Comparison of ENCODE assay signal across 21 cellular contexts in genomic region chr3:32778389-32778788, GRCh38. TPM values are rescaled to one million over a fixed set of nuclear protein-coding genes. Genes with fewer than 3 reads are reported as not detected.
DNase-seq lines count a peak whose midpoint lies in the region; ATAC-seq, FAIRE-seq and TF ChIP-seq lines count a peak whose summit lies in the region.
"Had no signal": no experiment of that assay in that cellular context is flagged by ENCODE, and none has a peak within 500 bp of the region (broad histone marks: within the 10 kb centered on the region; RNA-seq: fewer than 3 reads in every experiment).

No MANE protein-coding gene starts in this region.

- no peak for FAIRE-seq in pancreas (lab: Jason Lieb, UNC)
- FAIRE-seq: astrocyte, TTC549 had no signal

- no peak overlapping the region for H3K4me3 Mint-ChIP-seq in activated CD4-positive, alpha-beta T cell treated with anti-CD3 and anti-CD28 coated beads, Interleukin-2, amount 10 ng/mL, durations not matched to agents 24 days and 14 days
- no peak overlapping the region for H3K4me3 Mint-ChIP-seq in activated CD4-positive, alpha-beta T cell treated with anti-CD3 and anti-CD28 coated beads, Interleukin-2, amount 10 ng/mL, durations not matched to agents 7 days and 5 days
- H3K4me3 Mint-ChIP-seq: CD4-positive, alpha-beta memory T cell; effector memory CD8-positive, alpha-beta T cell had no signal

- no peaks in the 10 kb centered on the region for H3K27me3 ChIP-seq in iPS-20b (ENCODE audit: insufficient read depth, low read length)
- H3K27me3 ChIP-seq in pancreas: no peaks in the 10 kb centered on the region

- CTCF ChIA-PET in activated CD4-positive, alpha-beta T cell treated with anti-CD3 and anti-CD28 coated beads, Interleukin-2, amount 10 ng/mL, durations not matched to agents 7 days and 5 days (lab: Charles Lee): interaction anchor here (0.7 kb wide), 1 partner anchor 53 kb away, joined by 3 read pairs; no protein-coding TSS in a partner anchor

- no peak overlapping the region for H3K9ac ChIP-seq in iPS-20b (ENCODE audit: low read depth, low read length)
- H3K9ac ChIP-seq: GM23248 had no signal

- POLR2A ChIA-PET in activated CD4-positive, alpha-beta T cell treated with anti-CD3 and anti-CD28 coated beads, Interleukin-2, amount 10 ng/mL, durations not matched to agents 7 days and 5 days (lab: Charles Lee): no interaction called here

- peaks cover 16% of the 10 kb centered on the region for H3K36me3 Mint-ChIP-seq in activated CD4-positive, alpha-beta T cell treated with anti-CD3 and anti-CD28 coated beads, Interleukin-2, amount 10 ng/mL, durations not matched to agents 24 days and 14 days (ENCODE audit: low read depth)
- peaks cover 16% of the 10 kb centered on the region for H3K36me3 Mint-ChIP-seq in activated CD4-positive, alpha-beta T cell treated with anti-CD3 and anti-CD28 coated beads, Interleukin-2, amount 10 ng/mL, durations not matched to agents 7 days and 5 days (ENCODE audit: low read depth)

- ATAC-seq in HG03378 (IDR thresholded peaks at IDR 0.05; ENCODE audit: unreplicated experiment): no peak
- no peak for ATAC-seq in pancreas
- ATAC-seq: effector memory CD8-positive, alpha-beta T cell; left ventricle myocardium superior; mucosa of descending colon had no signal

- H3K9me3 Mint-ChIP-seq in activated CD4-positive, alpha-beta T cell treated with anti-CD3 and anti-CD28 coated beads, Interleukin-2, amount 10 ng/mL, durations not matched to agents 24 days and 14 days: no peaks in the 10 kb centered on the region
- H3K9me3 Mint-ChIP-seq in activated CD4-positive, alpha-beta T cell treated with anti-CD3 and anti-CD28 coated beads, Interleukin-2, amount 10 ng/mL, durations not matched to agents 7 days and 5 days: no peaks in the 10 kb centered on the region
- H3K9me3 Mint-ChIP-seq: CD4-positive, alpha-beta memory T cell; effector memory CD8-positive, alpha-beta T cell had no signal

- H3K4me3 ChIP-seq in iPS-20b (ENCODE audit: low read length) (no peak overlapping the region), pancreas (no peak overlapping the region)
- H3K4me3 ChIP-seq: GM23248, mucosa of descending colon had no signal

- peaks cover 4% of the 10 kb centered on the region for H3K4me1 Mint-ChIP-seq in activated CD4-positive, alpha-beta T cell treated with anti-CD3 and anti-CD28 coated beads, Interleukin-2, amount 10 ng/mL, durations not matched to agents 24 days and 14 days
- H3K4me1 Mint-ChIP-seq in activated CD4-positive, alpha-beta T cell treated with anti-CD3 and anti-CD28 coated beads, Interleukin-2, amount 10 ng/mL, durations not matched to agents 7 days and 5 days: peaks cover 14% of the 10 kb centered on the region

- H3K27me3 Mint-ChIP-seq in activated CD4-positive, alpha-beta T cell treated with anti-CD3 and anti-CD28 coated beads, Interleukin-2, amount 10 ng/mL, durations not matched to agents 24 days and 14 days: peaks cover 11% of the 10 kb centered on the region
- peaks cover 16% of the 10 kb centered on the region for H3K27me3 Mint-ChIP-seq in activated CD4-positive, alpha-beta T cell treated with anti-CD3 and anti-CD28 coated beads, Interleukin-2, amount 10 ng/mL, durations not matched to agents 7 days and 5 days

- intact Hi-C loops in activated CD4-positive, alpha-beta T cell treated with anti-CD3 and anti-CD28 coated beads, Interleukin-2, amount 10 ng/mL, durations not matched to agents 24 days and 14 days (cut with micrococcal nuclease): no loop called here
- intact Hi-C loops in pancreas (cut with DNase I): no loop called here

- H3K36me3 ChIP-seq in iPS-20b (ENCODE audit: insufficient read depth, low read depth, low read length): peaks cover 26% of the 10 kb centered on the region
- peaks cover 0 to 4% (median 0%) of the 10 kb centered on the region in 3 donors for H3K36me3 ChIP-seq in pancreas

- no peaks in the 10 kb centered on the region for H3K9me3 ChIP-seq in iPS-20b (ENCODE audit: insufficient read depth, low read depth, low read length)
- no peaks in the 10 kb centered on the region for H3K9me3 ChIP-seq in pancreas
- H3K9me3 ChIP-seq: mucosa of descending colon had no signal

- DNase-seq in activated CD4-positive, alpha-beta T cell treated with anti-CD3 and anti-CD28 coated beads, Interleukin-2, amount 10 ng/mL, durations not matched to agents 24 days and 14 days: peak; percentile 61
- no peak for DNase-seq in activated CD4-positive, alpha-beta T cell treated with anti-CD3 and anti-CD28 coated beads, Interleukin-2, amount 10 ng/mL, durations not matched to agents 7 days and 5 days
- DNase-seq in GF-D8 (lab: John Stamatoyannopoulos, UW) (peak; percentile 48), MV-4-11 (lab: John Stamatoyannopoulos, UW) (peak; percentile 35), pancreas (no peak), Kasumi-1 (lab: John Stamatoyannopoulos, UW) (no peak)
- DNase-seq: activated gamma-delta T cell treated with Interleukin-2 at 50 U/mL for 16 hours; CD4-positive, alpha-beta memory T cell; effector memory CD8-positive, alpha-beta T cell; GM23248; left ventricle myocardium superior; mucosa of descending colon; NCI-H526 treated with DMSO at 0.1 percent for 48 hours had no signal

- no peak overlapping the region for H3K27ac Mint-ChIP-seq in activated CD4-positive, alpha-beta T cell treated with anti-CD3 and anti-CD28 coated beads, Interleukin-2, amount 10 ng/mL, durations not matched to agents 24 days and 14 days
- no peak overlapping the region for H3K27ac Mint-ChIP-seq in activated CD4-positive, alpha-beta T cell treated with anti-CD3 and anti-CD28 coated beads, Interleukin-2, amount 10 ng/mL, durations not matched to agents 7 days and 5 days
- H3K27ac Mint-ChIP-seq: CD4-positive, alpha-beta memory T cell; effector memory CD8-positive, alpha-beta T cell had no signal

- H3K27ac ChIP-seq in iPS-20b (ENCODE audit: low read length) (peak overlapping the region; percentile 94), pancreas (no peak overlapping the region)
- H3K27ac ChIP-seq: GM23248, HL-60 had no signal

- TF ChIP-seq CTCF in pancreas (IDR thresholded peaks at IDR 0.05): no peak

- 78 to 79% methylated on average over 4 of the region's 4 CpGs for WGBS in pancreas, 2 donors

- H3K4me1 ChIP-seq in iPS-20b (ENCODE audit: insufficient read depth, low read length) (peaks cover 32% of the 10 kb centered on the region; the same call in 1 of the 2 replicates), pancreas (no peaks in the 10 kb centered on the region)

RNA-seq across cellular contexts. Expression of gene TRIM71, which starts 39.4 kb away (rescaled TPM):
- 0.05 and 0.07 TPM in 2 replicates for total RNA-seq in activated CD4-positive, alpha-beta T cell treated with anti-CD3 and anti-CD28 coated beads, Interleukin-2, amount 10 ng/mL, durations not matched to agents 24 days and 14 days
- total RNA-seq in activated CD4-positive, alpha-beta T cell treated with anti-CD3 and anti-CD28 coated beads, Interleukin-2, amount 10 ng/mL, durations not matched to agents 7 days and 5 days: not detected
- under 1 TPM in 2 of 6 donors, not detected in 4; 0.03 to 0.28 TPM for total RNA-seq in pancreas
- polyA plus RNA-seq in pancreas: under 1 TPM in 1 of 2 donors, not detected in 1; 0.02 TPM
- total RNA-seq: CD4-positive, alpha-beta memory T cell; Daoy; left ventricle myocardium superior; mucosa of descending colon; RPMI7951; ureter had no signal
- polyA plus RNA-seq: CD4-positive, alpha-beta memory T cell had no signal

Comparison
In these comparisons a context has a peak if more than half of its experiments do, and no peak if none do; other contexts are left out.
1. DNase-seq: peak in activated CD4-positive, alpha-beta T cell treated with anti-CD3 and anti-CD28 coated beads, Interleukin-2, amount 10 ng/mL, durations not matched to agents 24 days and 14 days (single experiment), GF-D8 (single experiment) and MV-4-11 (single experiment); none in activated CD4-positive, alpha-beta T cell treated with anti-CD3 and anti-CD28 coated beads, Interleukin-2, amount 10 ng/mL, durations not matched to agents 7 days and 5 days (single experiment), pancreas (0 of 6) and Kasumi-1 (0 of 2).